In the genomic region with DNA sequence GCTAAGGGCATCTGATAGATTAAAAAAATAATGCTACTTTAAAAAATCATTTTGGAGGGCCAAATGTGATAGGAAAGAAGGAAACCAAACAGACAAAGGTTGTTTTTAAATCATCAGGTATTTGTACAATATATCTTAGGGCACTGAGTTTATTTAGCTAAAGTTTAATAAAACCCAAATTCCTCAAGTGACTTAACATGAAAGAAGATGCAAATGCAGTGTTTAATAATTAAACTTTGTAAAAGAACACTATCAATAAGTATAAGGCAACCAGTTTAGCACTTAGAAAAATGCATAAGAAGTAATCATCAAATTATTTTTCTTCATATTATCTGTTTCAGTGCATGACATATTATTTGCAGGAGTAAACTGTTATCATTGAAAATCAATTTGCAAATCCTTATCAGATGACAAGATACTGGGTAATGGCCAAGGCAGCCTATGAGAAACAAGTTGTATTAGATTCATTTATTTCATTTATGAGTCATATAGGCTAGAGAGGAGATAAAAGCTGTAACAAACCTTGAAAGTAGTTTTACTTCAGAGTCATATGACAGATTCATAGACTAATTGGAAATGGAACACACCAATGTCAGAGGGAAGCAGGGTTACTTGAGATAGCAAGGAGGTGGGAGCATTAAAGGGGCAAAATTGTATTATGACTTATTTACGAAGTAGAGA, we compare ENCODE assay signal across 27 cellular contexts.
DNase-seq lines count a peak whose midpoint lies in the region; ATAC-seq and TF ChIP-seq lines count a peak whose summit lies in the region.
"Had no signal": no experiment of that assay in that cellular context is flagged by ENCODE, and none has a peak within 500 bp of the region (broad histone marks: within the 10 kb centered on the region; RNA-seq: fewer than 3 reads in every experiment).

No MANE protein-coding gene starts in this region.

- H3K27me3 Mint-ChIP-seq in Calu3 (ENCODE audit: unreplicated experiment), result no peaks in the 10 kb centered on the region
- H3K27me3 Mint-ChIP-seq: activated CD8-positive, alpha-beta T cell treated with anti-CD3 and anti-CD28 coated beads for 36 hours; stimulated activated memory B cell treated with anti-CD40 and anti-IgM and Interleukin-4, amounts not matched to agents 10 μg/mL and 1 μg/mL and 100 μg/mL, for 72 hours had no signal

- no TSS peak for BruUV-seq in Calu3 (replicated peaks; lab: Mats Ljungman, UMichigan)

- intact Hi-C loops in Calu3 (cut with micrococcal nuclease; ENCODE audit: unreplicated experiment), result no loop called here

- H3K4me1 ChIP-seq in Karpas-422 (ENCODE audit: low read length), result no peaks in the 10 kb centered on the region
- H3K4me1 ChIP-seq: BLaER1, heart right ventricle, spleen, vagina had no signal

- H3K27ac ChIP-seq in Karpas-422 (ENCODE audit: low read length), result no peak overlapping the region
- H3K27ac ChIP-seq: BLaER1, heart right ventricle, spleen, vagina had no signal

- no peaks in the 10 kb centered on the region for H3K9me2 ChIP-seq in Karpas-422 (replicated peaks; ENCODE audit: insufficient read depth, low read length)

- H3K9me3 ChIP-seq in Karpas-422 (ENCODE audit: low read length), result peaks cover 35% of the 10 kb centered on the region
- H3K9me3 ChIP-seq: BLaER1, heart right ventricle, spleen, vagina had no signal

- ATAC-seq in HG03460 (IDR thresholded peaks at IDR 0.05; ENCODE audit: unreplicated experiment) (peak; percentile 56), GM18519 (IDR thresholded peaks at IDR 0.05; ENCODE audit: low FRiP score, unreplicated experiment) (no peak)
- ATAC-seq: activated CD4-positive, CD25-positive, alpha-beta regulatory T cell treated with anti-CD3 and anti-CD28 coated beads, Interleukin-2, amount 50 U/mL, for 24 hours; activated CD8-positive, alpha-beta T cell treated with anti-CD3 and anti-CD28 coated beads for 36 hours; heart right ventricle; stimulated activated memory B cell treated with anti-CD40 and anti-IgM and Interleukin-4, amounts not matched to agents 10 μg/mL and 1 μg/mL and 100 μg/mL, for 72 hours had no signal

- H3K27ac Mint-ChIP-seq in Calu3 (ENCODE audit: unreplicated experiment), result no peak overlapping the region
- H3K27ac Mint-ChIP-seq: activated CD8-positive, alpha-beta T cell treated with anti-CD3 and anti-CD28 coated beads for 36 hours; stimulated activated memory B cell treated with anti-CD40 and anti-IgM and Interleukin-4, amounts not matched to agents 10 μg/mL and 1 μg/mL and 100 μg/mL, for 72 hours had no signal

- H3K36me3 ChIP-seq in Karpas-422 (ENCODE audit: insufficient read depth, low read length), result no peaks in the 10 kb centered on the region
- H3K36me3 ChIP-seq: BLaER1, heart right ventricle, spleen, vagina had no signal

- DNase-seq in ELR (ENCODE audit: low read depth) (peak; percentile 35), HCEC 1CT (peak; percentile 26), iris pigment epithelial cell (ENCODE audit: low read depth) (peak; percentile 46), Calu3 (no peak), Karpas-422 (no peak), NCI-H2107 (lab: John Stamatoyannopoulos, UW) (no peak)
- DNase-seq: ACHN; activated CD8-positive, alpha-beta T cell treated with anti-CD3 and anti-CD28 coated beads for 36 hours; activated effector memory CD4-positive, alpha-beta T cell treated with Interleukin-2 at 50 U/mL for 16 hours; COR-L47; foreskin fibroblast; heart right ventricle; mesendoderm; NCI-H1694 treated with DMSO at 0.1 percent for 48 hours; NCI-H2171 treated with DMSO at 0.1 percent for 48 hours; NCI-H526 treated with DMSO at 0.1 percent for 48 hours; nucleus accumbens; retina; spleen; stimulated activated CD4-positive, alpha-beta T cell treated with anti-CD3 and anti-CD28 coated beads, Interleukin-4, amount 100 ng/mL, for 1 hour; T-helper 1 cell had no signal

- H4K20me1 ChIP-seq in Karpas-422 (ENCODE audit: insufficient read depth, low read depth, low read length), result no peaks in the 10 kb centered on the region
- H4K20me1 ChIP-seq: BLaER1 had no signal

- no peak overlapping the region for H3K4me3 Mint-ChIP-seq in Calu3 (ENCODE audit: low read depth, unreplicated experiment)
- H3K4me3 Mint-ChIP-seq: activated CD8-positive, alpha-beta T cell treated with anti-CD3 and anti-CD28 coated beads for 36 hours; stimulated activated memory B cell treated with anti-CD40 and anti-IgM and Interleukin-4, amounts not matched to agents 10 μg/mL and 1 μg/mL and 100 μg/mL, for 72 hours had no signal

- CTCF ChIA-PET in Calu3 (lab: Charles Lee), result no interaction called here

- H2AFZ ChIP-seq in Karpas-422 (ENCODE audit: low read length), result no peak overlapping the region

- H3K36me3 Mint-ChIP-seq in Calu3 (ENCODE audit: insufficient read depth, unreplicated experiment), result no peaks in the 10 kb centered on the region
- H3K36me3 Mint-ChIP-seq: stimulated activated memory B cell treated with anti-CD40 and anti-IgM and Interleukin-4, amounts not matched to agents 10 μg/mL and 1 μg/mL and 100 μg/mL, for 72 hours had no signal

- no peak overlapping the region for H3K4me3 ChIP-seq in Karpas-422 (ENCODE audit: low read length)
- H3K4me3 ChIP-seq: BLaER1, heart right ventricle, spleen, vagina had no signal

- H3K9ac ChIP-seq in Karpas-422 (ENCODE audit: low read length), result no peak overlapping the region
- H3K9ac ChIP-seq: BLaER1 had no signal

- no peaks in the 10 kb centered on the region for H3K9me3 Mint-ChIP-seq in Calu3 (ENCODE audit: low read depth, unreplicated experiment)
- H3K9me3 Mint-ChIP-seq: activated CD8-positive, alpha-beta T cell treated with anti-CD3 and anti-CD28 coated beads for 36 hours had no signal

- no peak for TF ChIP-seq CTCF in Calu3 (IDR thresholded peaks at IDR 0.05; ENCODE audit: unreplicated experiment)

- H3K4me2 ChIP-seq in Karpas-422 (ENCODE audit: low read depth, low read length, poor library complexity, severe bottlenecking), result no peak overlapping the region
- H3K4me2 ChIP-seq: BLaER1 had no signal

- no peaks in the 10 kb centered on the region for H3K27me3 ChIP-seq in Karpas-422 (ENCODE audit: low read length)
- H3K27me3 ChIP-seq: BLaER1, heart right ventricle, spleen, vagina had no signal

- H3K79me2 ChIP-seq in Karpas-422 (ENCODE audit: low read length), result no peaks in the 10 kb centered on the region

- peaks cover 9% of the 10 kb centered on the region for H3K4me1 Mint-ChIP-seq in Calu3 (ENCODE audit: low read depth, unreplicated experiment)
- H3K4me1 Mint-ChIP-seq: stimulated activated memory B cell treated with anti-CD40 and anti-IgM and Interleukin-4, amounts not matched to agents 10 μg/mL and 1 μg/mL and 100 μg/mL, for 72 hours had no signal

Comparison
In these comparisons a context has a peak if more than half of its experiments do, and no peak if none do; other contexts are left out.
1. DNase-seq: peak in ELR (single experiment), HCEC 1CT (single experiment) and iris pigment epithelial cell (single experiment); none in Calu3 (single experiment), Karpas-422 (single experiment) and NCI-H2107 (single experiment).